8 cellular contexts compared by ENCODE assay signal in the genomic region with DNA sequence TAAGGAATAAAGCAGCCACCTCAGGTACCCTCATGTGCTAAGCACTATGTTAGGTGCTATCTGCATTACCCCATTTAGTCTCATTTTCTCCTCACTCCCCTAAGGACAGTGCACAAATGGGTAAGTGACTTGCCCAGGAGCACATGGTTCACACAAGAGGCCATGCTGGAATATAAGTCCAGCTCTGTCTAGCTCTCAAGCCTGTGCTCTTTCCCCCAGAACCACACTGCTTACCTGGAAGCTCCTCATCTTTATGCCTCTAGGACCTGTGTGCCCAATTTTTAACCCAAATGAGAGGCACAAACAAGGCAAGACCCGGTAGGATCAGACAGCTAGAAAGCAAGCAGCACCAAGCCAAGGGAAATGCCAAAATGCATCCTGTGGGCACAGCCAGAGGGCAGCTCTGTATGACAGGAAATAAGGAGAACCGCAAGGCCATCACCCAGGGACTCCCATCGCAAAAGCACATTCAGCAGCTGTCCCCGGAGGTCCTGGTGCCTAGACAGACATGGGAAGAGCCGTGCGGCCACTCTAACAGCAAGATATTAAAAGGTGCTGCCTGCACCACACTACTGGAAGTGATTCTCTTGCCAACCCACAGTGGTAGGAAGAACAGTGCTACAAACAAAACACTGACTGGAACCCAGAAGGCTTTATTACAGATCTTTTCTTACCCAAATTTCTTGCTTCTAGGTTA.
DNase-seq lines count a peak whose midpoint lies in the region; ATAC-seq and TF ChIP-seq lines count a peak whose summit lies in the region.

No MANE protein-coding gene starts in this region.

- peak overlapping the region; percentile 26; the same call in 1 of the 2 replicates for H3K9ac ChIP-seq in MM.1S (ENCODE audit: low read length)
- no peak overlapping the region for H3K9ac ChIP-seq in muscle layer of colon (ENCODE audit: low read length)

- no peaks in the 10 kb centered on the region for H4K20me1 ChIP-seq in MM.1S (ENCODE audit: insufficient read depth, low read length)

- no peaks in the 10 kb centered on the region for H3K9me3 Mint-ChIP-seq in CD4-positive, alpha-beta T cell
- no peaks in the 10 kb centered on the region for H3K9me3 Mint-ChIP-seq in activated naive CD8-positive, alpha-beta T cell (ENCODE audit: low read depth)

- H3K4me1 Mint-ChIP-seq in CD4-positive, alpha-beta T cell (ENCODE audit: low read depth): peaks cover 43% of the 10 kb centered on the region
- peaks cover 48% of the 10 kb centered on the region for H3K4me1 Mint-ChIP-seq in activated naive CD8-positive, alpha-beta T cell (ENCODE audit: low read depth)

- H3K9me2 ChIP-seq in MM.1S (replicated peaks; ENCODE audit: insufficient read depth, low read length): no peaks in the 10 kb centered on the region

- no peaks in the 10 kb centered on the region for H3K79me2 ChIP-seq in MM.1S (ENCODE audit: low read length)

- H3K36me3 Mint-ChIP-seq in CD4-positive, alpha-beta T cell (ENCODE audit: low read depth): peaks cover 32% of the 10 kb centered on the region
- H3K36me3 Mint-ChIP-seq in activated naive CD8-positive, alpha-beta T cell: peaks cover 12% of the 10 kb centered on the region

- H3K27me3 ChIP-seq in CD4-positive, alpha-beta T cell (ENCODE audit: control insufficient read depth, insufficient read depth, low read length): no peaks in the 10 kb centered on the region
- H3K27me3 ChIP-seq in MM.1S (replicated peaks; ENCODE audit: insufficient read depth, low read length) (no peaks in the 10 kb centered on the region), muscle layer of colon (ENCODE audit: control insufficient read depth in 1 of 2, insufficient read depth in 2 of 2, low read length in 2 of 2) (no peaks in the 10 kb centered on the region)

- intact Hi-C loops in CD4-positive, alpha-beta T cell (cut with DNase I, micrococcal nuclease): no loop called here

- H3K4me2 ChIP-seq in MM.1S (ENCODE audit: low read depth, low read length): peak overlapping the region; percentile 59; the same call in 1 of the 2 replicates

- H3K4me3 Mint-ChIP-seq in CD4-positive, alpha-beta T cell: no peak overlapping the region
- H3K4me3 Mint-ChIP-seq in activated naive CD8-positive, alpha-beta T cell: peak overlapping the region; percentile 62

- H3K36me3 ChIP-seq in MM.1S (replicated peaks; ENCODE audit: insufficient read depth, low read length): no peaks in the 10 kb centered on the region
- H3K36me3 ChIP-seq in muscle layer of colon (ENCODE audit: insufficient read depth, low read length): no peaks in the 10 kb centered on the region

- CTCF ChIA-PET in CD4-positive, alpha-beta T cell (lab: Charles Lee): interaction anchor here (1.0 to 1.3 kb wide), 2 partner anchors 21 to 81 kb away, joined by 3 to 4 read pairs; no protein-coding TSS in a partner anchor

- H3K27ac Mint-ChIP-seq in CD4-positive, alpha-beta T cell: peak overlapping the region; percentile 10
- peak overlapping the region; percentile 64 for H3K27ac Mint-ChIP-seq in activated naive CD8-positive, alpha-beta T cell

- ATAC-seq in CD4-positive, alpha-beta T cell (ENCODE audit: poor library complexity): no peak
- ATAC-seq in GM21390 (IDR thresholded peaks at IDR 0.05; ENCODE audit: unreplicated experiment): no peak
- no peak for ATAC-seq in activated CD4-positive, CD25-positive, alpha-beta regulatory T cell treated with anti-CD3 and anti-CD28 coated beads, Interleukin-2, amount 50 U/mL, for 24 hours

- peak overlapping the region; percentile 12; the same call in 1 of the 2 replicates for H3K4me3 ChIP-seq in MM.1S (ENCODE audit: low read length)
- H3K4me3 ChIP-seq in muscle layer of colon (ENCODE audit: low read depth in 1 of 2, low read length in 2 of 2): peak overlapping the region in 1 of 2 donors; percentile 26

- H3F3A ChIP-seq in MM.1S (ENCODE audit: insufficient read depth, low read length): peaks cover 18% of the 10 kb centered on the region; the same call in 1 of the 2 replicates

- peaks cover 54% of the 10 kb centered on the region for H3K4me1 ChIP-seq in MM.1S (ENCODE audit: low read length)
- H3K4me1 ChIP-seq in muscle layer of colon (ENCODE audit: insufficient read depth, low read length): peaks cover 65% of the 10 kb centered on the region

- H3K27ac ChIP-seq in CD4-positive, alpha-beta T cell (ENCODE audit: low read depth, low read length): no peak overlapping the region
- H3K27ac ChIP-seq in MM.1S (ENCODE audit: low read length): peak overlapping the region; percentile 52; the same call in 1 of the 2 replicates
- peak overlapping the region; percentile 87 for H3K27ac ChIP-seq in muscle layer of colon (ENCODE audit: low read depth, low read length)

- peak in 2 of 10 experiments; percentile 5 to 9 for DNase-seq in CD4-positive, alpha-beta T cell
- no peak for DNase-seq in MM.1S
- DNase-seq in occipital lobe (lab: John Stamatoyannopoulos, UW): no peak
- DNase-seq in SIG-M5 treated with dmso at 0.1 percent for 504 hours (lab: John Stamatoyannopoulos, UW; ENCODE audit: unreplicated experiment): no peak

- no peaks in the 10 kb centered on the region for H3K9me3 ChIP-seq in CD4-positive, alpha-beta T cell (ENCODE audit: control insufficient read depth, low read length)
- H3K9me3 ChIP-seq in MM.1S (replicated peaks; ENCODE audit: insufficient read depth, low read length) (no peaks in the 10 kb centered on the region), muscle layer of colon (ENCODE audit: low read length) (no peaks in the 10 kb centered on the region)

- H2AFZ ChIP-seq in MM.1S (ENCODE audit: low read length): peak overlapping the region; percentile 69

- POLR2A ChIA-PET in CD4-positive, alpha-beta T cell (lab: Charles Lee): interaction anchor here (1.4 kb wide), 1 partner anchor 23 kb away, joined by 3 read pairs; no protein-coding TSS in a partner anchor

- TF ChIP-seq CTCF in CD4-positive, alpha-beta T cell (IDR thresholded peaks at IDR 0.05): no peak
- no peak for TF ChIP-seq CTCF in MM.1S (IDR thresholded peaks at IDR 0.05; ENCODE audit: low read length)

- H3K27me3 Mint-ChIP-seq in CD4-positive, alpha-beta T cell: no peaks in the 10 kb centered on the region
- H3K27me3 Mint-ChIP-seq in activated naive CD8-positive, alpha-beta T cell: no peaks in the 10 kb centered on the region
